ENCODE assay signal across 18 cellular contexts in the genomic region with DNA sequence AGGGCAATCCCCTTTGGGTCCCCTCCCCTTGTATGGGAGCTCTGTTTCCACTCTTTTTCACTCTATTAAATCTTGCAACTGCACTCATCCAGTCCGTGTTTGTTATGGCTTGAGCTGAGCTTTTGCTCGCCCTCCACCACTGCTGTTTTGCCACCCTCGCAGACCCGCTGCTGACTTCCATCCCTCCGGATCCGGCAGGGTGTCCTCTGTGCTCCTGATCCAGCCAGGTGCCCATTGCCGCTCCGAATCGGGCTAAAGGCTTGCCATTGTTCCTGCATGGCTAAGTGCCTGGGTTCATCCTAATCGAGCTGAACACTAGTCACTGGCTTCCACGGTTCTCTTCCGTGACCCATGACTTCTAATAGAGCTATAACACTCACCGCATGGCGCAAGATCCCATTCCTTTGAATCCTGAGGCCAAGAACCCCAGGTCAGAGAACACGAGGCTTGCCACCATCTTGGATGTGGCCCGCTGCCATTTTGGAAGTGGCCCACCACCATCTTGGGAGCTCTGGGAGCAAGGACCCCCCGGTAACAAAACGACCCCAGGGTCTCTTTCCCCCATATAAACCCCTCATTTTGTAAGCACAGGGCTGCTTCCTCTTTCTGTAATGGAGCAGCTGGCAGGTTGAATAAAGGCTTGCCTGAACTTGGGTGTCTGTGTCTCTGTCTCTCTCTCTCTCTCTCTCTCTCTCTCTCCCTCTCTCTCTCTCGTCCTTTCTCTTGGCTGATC.
A peak's percentile ranks its signal among the peaks of the same experiment; 100 is the strongest.
DNase-seq lines count a peak whose midpoint lies in the region; ATAC-seq, FAIRE-seq and TF ChIP-seq lines count a peak whose summit lies in the region.
"Had no signal": no experiment of that assay in that cellular context is flagged by ENCODE, and none has a peak within 500 bp of the region (broad histone marks: within the 10 kb centered on the region; RNA-seq: fewer than 3 reads in every experiment).

No MANE protein-coding gene starts in this region.

- ATAC-seq in T-helper 17 cell: no peak

- H3K27me3 ChIP-seq in HUES6 (ENCODE audit: control insufficient read depth, insufficient read depth, low read length) (no peaks in the 10 kb centered on the region), SU-DHL-6 (ENCODE audit: low read length) (no peaks in the 10 kb centered on the region), endodermal cell (ENCODE audit: control insufficient read depth, insufficient read depth, low read length, poor library complexity, severe bottlenecking) (no peaks in the 10 kb centered on the region)

- no peaks in the 10 kb centered on the region for H3F3A ChIP-seq in SU-DHL-6 (ENCODE audit: insufficient read depth)

- no peak for TF ChIP-seq CTCF in SU-DHL-6 (IDR thresholded peaks at IDR 0.05; ENCODE audit: insufficient read depth, low read length, poor library complexity, severe bottlenecking)
- no peak for TF ChIP-seq CTCF in endodermal cell (conservative IDR thresholded peaks at IDR 0.05)

- H3K27me3 Mint-ChIP-seq in endodermal cell (ENCODE audit: insufficient read depth) (peaks cover 2% of the 10 kb centered on the region), T-helper 17 cell (no peaks in the 10 kb centered on the region)
- H3K27me3 Mint-ChIP-seq: B cell; CD4-positive, alpha-beta T cell had no signal

- H3K4me1 ChIP-seq in HUES6 (ENCODE audit: control insufficient read depth, insufficient read depth, low read length) (peaks cover 53% of the 10 kb centered on the region), endodermal cell (ENCODE audit: control insufficient read depth, insufficient read depth, low read length) (peaks cover 15% of the 10 kb centered on the region)

- H3K36me3 Mint-ChIP-seq in endodermal cell (ENCODE audit: low read depth) (no peaks in the 10 kb centered on the region), T-helper 17 cell (ENCODE audit: low read depth) (no peaks in the 10 kb centered on the region)

- no peak for DNase-seq in endodermal cell
- DNase-seq in NCI-H2081 treated with DMSO at 0.1 percent for 48 hours (lab: John Stamatoyannopoulos, UW): no peak
- no peak for DNase-seq in NCI-H510A (lab: John Stamatoyannopoulos, UW)
- DNase-seq in GM12892 (ENCODE audit: insufficient read length): no peak
- DNase-seq in T-helper 17 cell: no peak
- DNase-seq: C1 segment of cervical spinal cord; Calu3; CD4-positive, alpha-beta T cell; DMS 273 treated with DMSO at 0.1 percent for 48 hours; IMR-90 had no signal

- H3K9ac ChIP-seq in HUES6 (ENCODE audit: low read length) (peak overlapping the region; percentile 37), SU-DHL-6 (ENCODE audit: low read length) (no peak overlapping the region), endodermal cell (ENCODE audit: extremely low read depth, low read length, poor library complexity, severe bottlenecking) (no peak overlapping the region)

- H3K27ac Mint-ChIP-seq in endodermal cell (peak overlapping the region; percentile 40), T-helper 17 cell (no peak overlapping the region)
- H3K27ac Mint-ChIP-seq: B cell; CD4-positive, alpha-beta T cell had no signal

- peak overlapping the region; percentile 11 for H2AFZ ChIP-seq in SU-DHL-6 (ENCODE audit: low read depth, low read length, severe bottlenecking)

- H3K4me3 Mint-ChIP-seq in endodermal cell (no peak overlapping the region), T-helper 17 cell (no peak overlapping the region)
- H3K4me3 Mint-ChIP-seq: B cell; CD4-positive, alpha-beta T cell had no signal

- H3K9me3 ChIP-seq in HUES6 (ENCODE audit: control insufficient read depth, insufficient read depth, low read depth, low read length): no peaks in the 10 kb centered on the region
- no peaks in the 10 kb centered on the region for H3K9me3 ChIP-seq in SU-DHL-6 (ENCODE audit: insufficient read depth, low read length)
- H3K9me3 ChIP-seq in endodermal cell (ENCODE audit: control insufficient read depth, low read length): no peaks in the 10 kb centered on the region
- H3K9me3 ChIP-seq in T-helper 17 cell (ENCODE audit: control insufficient read depth, low read length, poor library complexity, severe bottlenecking): no peaks in the 10 kb centered on the region
- H3K9me3 ChIP-seq: HAP-1 had no signal

- no peaks in the 10 kb centered on the region for H4K20me1 ChIP-seq in SU-DHL-6 (ENCODE audit: low read depth, low read length)

- no peaks in the 10 kb centered on the region for H3K9me2 ChIP-seq in SU-DHL-6 (replicated peaks; ENCODE audit: insufficient read depth, low read length)

- no peaks in the 10 kb centered on the region for H3K9me3 Mint-ChIP-seq in endodermal cell
- H3K9me3 Mint-ChIP-seq: CD4-positive, alpha-beta T cell; GM23338 had no signal

- no peak for FAIRE-seq in GM12892 (lab: Jason Lieb, UNC)
- FAIRE-seq: A204.1, GM18507 had no signal

- H3K4me3 ChIP-seq in HUES6 (ENCODE audit: low read depth, low read length): no peak overlapping the region
- H3K4me3 ChIP-seq in SU-DHL-6 (ENCODE audit: insufficient read depth, low read length, poor library complexity, severe bottlenecking): no peak overlapping the region
- no peak overlapping the region for H3K4me3 ChIP-seq in endodermal cell (ENCODE audit: low read length)
- H3K4me3 ChIP-seq: GM23338, HAP-1 had no signal

- H3K27ac ChIP-seq in HUES6 (ENCODE audit: low read depth, low read length): peak overlapping the region; percentile 16; the same call in 1 of the 2 replicates
- no peak overlapping the region for H3K27ac ChIP-seq in SU-DHL-6 (ENCODE audit: low read depth, low read length)
- H3K27ac ChIP-seq in endodermal cell (ENCODE audit: low read depth, low read length): no peak overlapping the region
- H3K27ac ChIP-seq: HL-60 had no signal

- H3K79me2 ChIP-seq in SU-DHL-6 (ENCODE audit: insufficient read depth, low read length): no peaks in the 10 kb centered on the region

- no peak overlapping the region for H3K4me2 ChIP-seq in SU-DHL-6 (ENCODE audit: low read depth, low read length, poor library complexity, severe bottlenecking)

- H3K36me3 ChIP-seq in HUES6 (ENCODE audit: control insufficient read depth, insufficient read depth, low read length) (no peaks in the 10 kb centered on the region), SU-DHL-6 (ENCODE audit: low read length) (peaks cover 2% of the 10 kb centered on the region; the same call in 1 of the 2 replicates), endodermal cell (ENCODE audit: control insufficient read depth, insufficient read depth, low read length) (no peaks in the 10 kb centered on the region)
- H3K36me3 ChIP-seq: HAP-1 had no signal

- WGBS in endodermal cell (ENCODE audit: insufficient coverage in 1 of 2, insufficient read length in 1 of 2), 2 experiments: 89 to 97% methylated on average over 11 to 18 of the region's 19 CpGs

- no peak for TF ChIP-seq POLR2A in GM12892 (IDR thresholded peaks at IDR 0.05; ENCODE audit: low read depth, low read length)

- H3K4me1 Mint-ChIP-seq in endodermal cell (peaks cover 41% of the 10 kb centered on the region), T-helper 17 cell (peaks cover 2% of the 10 kb centered on the region)
- H3K4me1 Mint-ChIP-seq: B cell had no signal
